9 cellular contexts compared by ENCODE assay signal in genomic region chr22:42183461-42184059, GRCh38. TPM values are rescaled to one million over a fixed set of nuclear protein-coding genes. Genes with fewer than 3 reads are reported as not detected.
DNase-seq lines count a peak whose midpoint lies in the region; ATAC-seq and TF ChIP-seq lines count a peak whose summit lies in the region.
"Not testable (repeated sequence)": the region's sequence is repeated elsewhere in the genome, so short reads cannot be mapped to it uniquely, and the experiment has no call there.
"Had no signal": no experiment of that assay in that cellular context is flagged by ENCODE, and none has a peak within 500 bp of the region (broad histone marks: within the 10 kb centered on the region; RNA-seq: fewer than 3 reads in every experiment).

No MANE protein-coding gene starts in this region.

- not testable (repeated sequence) for TF ChIP-seq CTCF in GM12865 (IDR thresholded peaks at IDR 0.05; ENCODE audit: insufficient read depth, low read depth, low read length, missing control alignments)

- peaks cover 82 to 92% (median 87%) of the 10 kb centered on the region in 3 donors for H3K4me1 Mint-ChIP-seq in T-cell
- H3K4me1 Mint-ChIP-seq in central memory CD8-positive, alpha-beta T cell, result peaks cover 82% of the 10 kb centered on the region
- H3K4me1 Mint-ChIP-seq in stimulated activated naive B cell treated with anti-CD40 and anti-IgM and Interleukin-4, amounts not matched to agents 10 μg/mL and 1 μg/mL and 100 μg/mL, for 72 hours, result peaks cover 23 to 62% of the 10 kb centered on the region in 2 donors

- not testable (repeated sequence) for H3K9me3 Mint-ChIP-seq in T-cell; central memory CD8-positive, alpha-beta T cell; stimulated activated naive B cell treated with anti-CD40 and anti-IgM and Interleukin-4, amounts not matched to agents 10 μg/mL and 1 μg/mL and 100 μg/mL, for 72 hours

- not testable (repeated sequence) for H3K4me3 ChIP-seq in GM12865 (ENCODE audit: low read depth, low read length)

- peak in 1 of 4 experiments; percentile 45 for ATAC-seq in T-cell (replicated peaks in 1 of 4)
- ATAC-seq in central memory CD8-positive, alpha-beta T cell (replicated peaks; ENCODE audit: extremely low read depth, poor library complexity, severe bottlenecking), result peak; percentile 57
- peak; percentile 25 to 73 for ATAC-seq in stimulated activated naive B cell treated with anti-CD40 and anti-IgM and Interleukin-4, amounts not matched to agents 10 μg/mL and 1 μg/mL and 100 μg/mL, for 72 hours (replicated peaks)

- H3K27ac Mint-ChIP-seq in T-cell, result peak overlapping the region; percentile 79 to 86
- H3K27ac Mint-ChIP-seq in central memory CD8-positive, alpha-beta T cell (ENCODE audit: low read depth), result peak overlapping the region; percentile 87
- H3K27ac Mint-ChIP-seq in stimulated activated naive B cell treated with anti-CD40 and anti-IgM and Interleukin-4, amounts not matched to agents 10 μg/mL and 1 μg/mL and 100 μg/mL, for 72 hours, result peak overlapping the region; percentile 69

- H3K4me3 Mint-ChIP-seq in T-cell, result peak overlapping the region; percentile 9 to 40 (median 28)
- peak overlapping the region; percentile 29 for H3K4me3 Mint-ChIP-seq in central memory CD8-positive, alpha-beta T cell
- H3K4me3 Mint-ChIP-seq in stimulated activated naive B cell treated with anti-CD40 and anti-IgM and Interleukin-4, amounts not matched to agents 10 μg/mL and 1 μg/mL and 100 μg/mL, for 72 hours, result not testable (repeated sequence)

- H3K36me3 Mint-ChIP-seq in T-cell, result peaks cover 11% of the 10 kb centered on the region
- not testable (repeated sequence) for H3K36me3 Mint-ChIP-seq in central memory CD8-positive, alpha-beta T cell (ENCODE audit: insufficient read depth)
- H3K36me3 Mint-ChIP-seq in stimulated activated naive B cell treated with anti-CD40 and anti-IgM and Interleukin-4, amounts not matched to agents 10 μg/mL and 1 μg/mL and 100 μg/mL, for 72 hours, result peaks cover 6 to 12% of the 10 kb centered on the region in 2 donors

- CTCF ChIA-PET in T-cell (lab: Charles Lee), result interaction anchor here in 1 of 2 donors (0.6 kb wide), 1 partner anchor 441 kb away, joined by 4 read pairs; no protein-coding TSS in a partner anchor

- POLR2A ChIA-PET in T-cell (lab: Charles Lee), result not testable (repeated sequence)

- DNase-seq in GM12865 (ENCODE audit: low read depth) (peak; percentile 63), T-cell (peak in 3 of 34 experiments; percentile 9 to 16 (median 14)), mucosa of gallbladder (ENCODE audit: low spot score) (peak; percentile 40)
- DNase-seq in activated CD4-positive, alpha-beta T cell treated with anti-CD3 and anti-CD28 coated beads, Interleukin-2, amount 50 U/mL, for 48 hours, result peak; percentile 29 to 35
- peak; percentile 9 for DNase-seq in activated T-helper 9 cell treated with anti-CD3 and anti-CD28 coated beads, Interleukin-2, amount 50 U/mL, for 16 hours (ENCODE audit: low read depth)
- not testable (repeated sequence) for DNase-seq in central memory CD8-positive, alpha-beta T cell (ENCODE audit: low spot score in 2 of 2); stimulated activated naive B cell treated with anti-CD40 and anti-IgM and Interleukin-4, amounts not matched to agents 10 μg/mL and 1 μg/mL and 100 μg/mL, for 72 hours

- not testable (repeated sequence) for H3K27me3 Mint-ChIP-seq in T-cell; central memory CD8-positive, alpha-beta T cell; stimulated activated naive B cell treated with anti-CD40 and anti-IgM and Interleukin-4, amounts not matched to agents 10 μg/mL and 1 μg/mL and 100 μg/mL, for 72 hours

RNA-seq across cellular contexts. Expression of gene CYP2D6, which starts 53.0 kb away (rescaled TPM):
- 1 to 10 TPM; 4.5 to 9.8 (median 8.6) TPM for total RNA-seq in T-cell
- total RNA-seq in mucosa of gallbladder, result 2.7 TPM
- total RNA-seq: GM23248, RPMI7951 had no signal
